Comparison of ENCODE assay signal across 31 cellular contexts in the genomic region with DNA sequence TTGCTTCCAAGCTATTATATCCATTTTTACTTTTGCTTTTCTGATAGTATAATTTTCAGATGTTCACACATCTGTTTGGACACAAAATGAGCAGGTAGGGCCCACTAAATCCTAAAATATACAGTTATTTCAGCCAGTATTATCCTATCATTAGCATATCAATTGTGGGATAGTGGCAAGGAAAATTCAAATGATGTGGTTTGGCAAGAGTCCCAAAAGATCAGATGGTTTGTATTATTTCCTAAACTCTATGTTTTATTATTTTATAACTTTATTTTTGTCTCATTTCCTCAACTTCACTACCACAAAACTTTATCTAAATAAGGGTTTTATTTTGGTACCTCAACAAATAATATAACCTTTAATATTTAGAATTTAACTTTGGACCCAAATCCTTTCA.
"Had no signal": no experiment of that assay in that cellular context is flagged by ENCODE, and none has a peak within 500 bp of the region (broad histone marks: within the 10 kb centered on the region; RNA-seq: fewer than 3 reads in every experiment).

No MANE protein-coding gene starts in this region.

- ATAC-seq: activated CD8-positive, alpha-beta T cell treated with anti-CD3 and anti-CD28 coated beads for 36 hours; activated naive CD4-positive, alpha-beta T cell treated with anti-CD3 and anti-CD28 coated beads, Interleukin-2, amount 50 U/mL, for 72 hours; activated T-cell treated with anti-CD3 and anti-CD28 coated beads, Interleukin-2, amount 50 U/mL, for 4 hours; activated T-cell treated with anti-CD3 and anti-CD28 coated beads, Interleukin-2, amount 50 U/mL, for 72 hours; activated T-helper 17 cell treated with anti-CD3 and anti-CD28 coated beads, Interleukin-2, amount 50 U/mL, for 72 hours had no signal

- H3K36me3 ChIP-seq: adrenal gland, cardiac muscle cell had no signal

- H3K9me3 ChIP-seq: adrenal gland had no signal

- H3K27me3 ChIP-seq: adrenal gland, cardiac muscle cell had no signal

- H3K27ac ChIP-seq: adrenal gland, cardiac muscle cell, VCaP had no signal

- DNase-seq: activated B cell treated with CpG ODN at 0.5 μM for 24 hours; activated CD4-positive, alpha-beta memory T cell treated with anti-CD3 and anti-CD28 coated beads for 36 hours; activated CD4-positive, alpha-beta T cell treated with anti-CD3 and anti-CD28 coated beads for 4 hours; activated CD4-positive, alpha-beta T cell treated with anti-CD3 and anti-CD28 coated beads, Interleukin-2, amount 10 ng/mL, durations not matched to agents 24 days and 14 days; activated CD4-positive, alpha-beta T cell treated with anti-CD3 and anti-CD28 coated beads, Interleukin-2, amount 50 U/mL, for 1 hour; activated CD4-positive, alpha-beta T cell treated with anti-CD3 and anti-CD28 coated beads, Interleukin-2, amount 50 U/mL, for 4 hours; activated CD4-positive, CD25-positive, alpha-beta regulatory T cell treated with anti-CD3 and anti-CD28 coated beads, Interleukin-2, amount 50 U/mL, for 72 hours; activated CD8-positive, alpha-beta memory T cell treated with anti-CD3 and anti-CD28 coated beads, Interleukin-2, amount 50 U/mL, for 4 hours; activated CD8-positive, alpha-beta T cell treated with anti-CD3 and anti-CD28 coated beads for 36 hours; activated effector memory CD4-positive, alpha-beta T cell treated with anti-CD3 and anti-CD28 coated beads, Interleukin-2, amount 50 U/mL, for 16 hours; activated gamma-delta T cell treated with Interleukin-2 at 50 U/mL for 16 hours; activated naive CD4-positive, alpha-beta T cell; activated naive CD4-positive, alpha-beta T cell treated with anti-CD3 and anti-CD28 coated beads for 36 hours; activated naive CD4-positive, alpha-beta T cell treated with anti-CD3 and anti-CD28 coated beads, Interleukin-2, amount 50 U/mL, for 16 hours; activated naive CD8-positive, alpha-beta T cell treated with anti-CD3 and anti-CD28 coated beads for 36 hours; activated T-cell treated with anti-CD3 and anti-CD28 coated beads for 4 hours; activated T-cell treated with anti-CD3 and anti-CD28 coated beads, Interleukin-2, amount 50 U/mL, for 1 hour; activated T-cell treated with anti-CD3 and anti-CD28 coated beads, Interleukin-2, amount 50 U/mL, for 4 hours; activated T-cell treated with anti-CD3 and anti-CD28 coated beads, Interleukin-2, amount 50 U/mL, for 72 hours; adrenal gland; amniotic stem cell; aorta; caudate nucleus; cerebellar nuclear complex; T-helper 1 cell; T-helper 2 cell; T-helper 9 cell had no signal

- H3K4me3 ChIP-seq: adrenal gland, cardiac muscle cell had no signal

- H3K4me1 ChIP-seq: adrenal gland had no signal
